ENCODE assay signal across 10 cellular contexts in the genomic region with DNA sequence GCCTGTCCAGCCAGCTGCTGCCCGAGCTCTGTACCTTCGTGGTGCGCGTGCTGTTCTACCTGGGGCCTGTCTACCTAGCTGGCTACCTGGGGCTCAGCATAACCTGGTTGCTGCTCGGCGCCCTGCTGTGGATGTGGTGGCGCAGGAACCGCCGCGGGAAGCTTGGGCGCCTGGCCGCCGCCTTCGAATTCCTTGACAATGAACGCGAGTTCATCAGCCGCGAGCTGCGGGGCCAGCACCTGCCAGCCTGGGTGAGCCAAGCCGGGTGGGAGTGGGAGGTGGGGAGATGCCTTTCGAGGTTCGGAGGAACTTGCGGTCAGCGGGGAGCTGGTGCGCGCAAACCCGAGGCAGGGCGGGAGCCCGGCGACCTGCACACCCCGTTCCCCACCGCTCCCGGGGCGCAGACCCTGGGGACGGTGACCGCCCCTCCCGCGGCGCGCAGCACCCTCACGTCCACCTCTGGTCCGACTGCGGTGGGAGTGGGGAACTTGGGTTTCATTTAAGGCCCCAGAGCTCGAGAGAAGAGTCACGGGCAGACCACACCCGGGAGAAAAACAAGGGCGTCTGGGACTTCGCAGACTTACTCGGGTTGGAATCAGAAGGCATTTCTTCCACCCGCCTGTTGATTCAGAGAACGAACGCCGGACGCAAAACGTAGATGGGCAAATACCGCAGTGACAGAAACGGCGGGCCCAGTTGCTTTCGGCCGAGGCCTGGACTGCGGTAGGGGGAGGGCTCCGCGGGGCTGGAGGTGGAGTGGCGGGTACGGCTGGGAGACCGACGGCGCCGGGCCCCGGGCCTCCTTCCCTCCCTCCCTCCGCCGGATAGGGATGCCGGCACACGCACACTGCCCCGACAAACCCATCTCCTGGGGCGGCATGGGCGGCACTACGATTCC. TPM values are rescaled to one million over a fixed set of nuclear protein-coding genes. Genes with fewer than 3 reads are reported as not detected.
DNase-seq lines count a peak whose midpoint lies in the region; ATAC-seq and TF ChIP-seq lines count a peak whose summit lies in the region.
"Had no signal": no experiment of that assay in that cellular context is flagged by ENCODE, and none has a peak within 500 bp of the region (broad histone marks: within the 10 kb centered on the region; RNA-seq: fewer than 3 reads in every experiment).

No MANE protein-coding gene starts in this region.

- H3K27ac Mint-ChIP-seq in endothelial cell (ENCODE audit: unreplicated experiment) = no peak overlapping the region

- ATAC-seq in GM19467 (IDR thresholded peaks at IDR 0.05; ENCODE audit: unreplicated experiment) (no peak), HG03045 (IDR thresholded peaks at IDR 0.05; ENCODE audit: unreplicated experiment) (no peak)
- ATAC-seq: K562 had no signal

- no peak for TF ChIP-seq CTCF in endothelial cell (IDR thresholded peaks at IDR 0.05; ENCODE audit: unreplicated experiment)

- peaks cover 18% of the 10 kb centered on the region for H3K27me3 ChIP-seq in muscle layer of duodenum (ENCODE audit: low read depth, low read length)

- H3K9me3 Mint-ChIP-seq in endothelial cell (ENCODE audit: unreplicated experiment) = no peaks in the 10 kb centered on the region

- no peak overlapping the region for H3K27ac ChIP-seq in muscle layer of duodenum (ENCODE audit: low read length)

- H3K36me3 ChIP-seq in muscle layer of duodenum (ENCODE audit: control insufficient read depth in 1 of 2, insufficient read depth in 2 of 2, low read length in 2 of 2) = no peaks in the 10 kb centered on the region

- H3K27me3 Mint-ChIP-seq in endothelial cell (ENCODE audit: unreplicated experiment) = peaks cover 13% of the 10 kb centered on the region

- peaks cover 4 to 20% of the 10 kb centered on the region in 2 donors for H3K4me1 ChIP-seq in muscle layer of duodenum (ENCODE audit: control insufficient read depth in 1 of 2, insufficient read depth in 2 of 2, low read length in 2 of 2)

- peak; percentile 52 for DNase-seq in COLO668 (lab: John Stamatoyannopoulos, UW; ENCODE audit: unreplicated experiment)
- peak; percentile 87 for DNase-seq in NCI-H146 (lab: John Stamatoyannopoulos, UW)
- peak; percentile 23 for DNase-seq in endothelial cell (ENCODE audit: low spot score)
- no peak for DNase-seq in hippocampal formation (lab: John Stamatoyannopoulos, UW)
- DNase-seq in putamen (ENCODE audit: low spot score) = no peak

- H3K4me1 Mint-ChIP-seq in endothelial cell (ENCODE audit: unreplicated experiment) = peaks cover 11% of the 10 kb centered on the region

- H3K36me3 Mint-ChIP-seq in endothelial cell (ENCODE audit: low read depth, unreplicated experiment) = no peaks in the 10 kb centered on the region

- H3K4me3 ChIP-seq in muscle layer of duodenum (ENCODE audit: low read depth in 1 of 2, low read length in 2 of 2) = peak overlapping the region; percentile 39 to 64
- H3K4me3 ChIP-seq: K562 had no signal

- no peak overlapping the region for H3K4me3 Mint-ChIP-seq in endothelial cell (ENCODE audit: unreplicated experiment)

- no peaks in the 10 kb centered on the region for H3K9me3 ChIP-seq in muscle layer of duodenum (ENCODE audit: control insufficient read depth in 1 of 2, low read length in 2 of 2)

RNA-seq across cellular contexts. Expression of a gene that starts 0.7 kb away (rescaled TPM):
- total RNA-seq in endothelial cell (ENCODE audit: unreplicated experiment) = not detected
- total RNA-seq: K562, lung microvascular endothelial cell had no signal

Comparison
In these comparisons a context has a peak if more than half of its experiments do, and no peak if none do; other contexts are left out.
1. DNase-seq: peak in COLO668 (single experiment), NCI-H146 (single experiment) and endothelial cell (single experiment); none in hippocampal formation (0 of 2) and putamen (single experiment).